24 cellular contexts compared by ENCODE assay signal in the genomic region with DNA sequence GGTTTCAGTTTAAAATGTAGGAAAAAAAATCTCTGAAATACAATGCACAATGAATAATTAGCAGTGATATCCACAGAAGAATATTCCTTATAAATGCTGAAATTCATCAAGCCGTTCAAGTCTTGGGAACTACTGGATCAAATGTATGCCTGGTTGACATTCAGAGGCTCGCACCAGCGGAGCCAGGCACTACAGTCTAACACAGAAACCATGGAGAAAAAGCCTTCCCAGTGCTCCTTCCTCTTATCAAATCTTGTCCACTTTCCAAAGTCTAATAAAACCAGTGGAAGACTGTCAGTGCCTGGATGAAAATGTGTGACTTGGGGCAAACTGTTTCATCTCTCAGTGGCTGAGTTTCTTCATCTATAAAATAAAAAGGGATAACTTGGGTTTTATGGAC. TPM values are rescaled to one million over a fixed set of nuclear protein-coding genes. Genes with fewer than 3 reads are reported as not detected.
A peak's percentile ranks its signal among the peaks of the same experiment; 100 is the strongest.
DNase-seq lines count a peak whose midpoint lies in the region; ATAC-seq, FAIRE-seq and TF ChIP-seq lines count a peak whose summit lies in the region.
"Had no signal": no experiment of that assay in that cellular context is flagged by ENCODE, and none has a peak within 500 bp of the region (broad histone marks: within the 10 kb centered on the region; RNA-seq: fewer than 3 reads in every experiment).

No MANE protein-coding gene starts in this region.

- no peaks in the 10 kb centered on the region for H3K27me3 ChIP-seq in right cardiac atrium (ENCODE audit: control insufficient read depth, insufficient read depth)
- H3K27me3 ChIP-seq in heart left ventricle = no peaks in the 10 kb centered on the region
- H3K27me3 ChIP-seq in keratinocyte (ENCODE audit: control insufficient read depth, extremely low read depth, insufficient read depth, low read length) = no peaks in the 10 kb centered on the region
- H3K27me3 ChIP-seq in prostate gland (replicated peaks; ENCODE audit: insufficient read depth) = no peaks in the 10 kb centered on the region
- no peaks in the 10 kb centered on the region for H3K27me3 ChIP-seq in PC-9 (ENCODE audit: insufficient read depth, low read depth)
- H3K27me3 ChIP-seq: Peyer's patch, SJSA1 had no signal

- H3K9me3 ChIP-seq in right cardiac atrium (ENCODE audit: control insufficient read depth, low read length) (no peaks in the 10 kb centered on the region), heart left ventricle (no peaks in the 10 kb centered on the region), keratinocyte (ENCODE audit: control insufficient read depth, low read depth, low read length) (no peaks in the 10 kb centered on the region), prostate gland (no peaks in the 10 kb centered on the region), PC-9 (ENCODE audit: insufficient read depth, low read depth) (no peaks in the 10 kb centered on the region)
- H3K9me3 ChIP-seq: Peyer's patch, SJSA1 had no signal

- no peak overlapping the region for H3K9ac ChIP-seq in keratinocyte (ENCODE audit: control insufficient read depth, extremely low read depth, insufficient read depth, low read length)

- ATAC-seq in right cardiac atrium (peak; percentile 37 to 73), heart left ventricle (no peak)
- ATAC-seq: HCT116 had no signal

- no peak overlapping the region for H3K4me2 ChIP-seq in keratinocyte (ENCODE audit: control insufficient read depth, extremely low read depth, insufficient read depth, low read depth, low read length)
- no peak overlapping the region for H3K4me2 ChIP-seq in PC-9

- CTCF ChIA-PET in PC-9 (lab: Charles Lee) = no interaction called here

- DNase-seq in right cardiac atrium (peak in 1 of 3 donors; percentile 67), heart left ventricle (no peak), keratinocyte (ENCODE audit: low read depth, low spot score) (no peak), pons (ENCODE audit: low spot score) (peak; percentile 37), NCI-H2081 (lab: John Stamatoyannopoulos, UW) (no peak), prostate gland (ENCODE audit: low spot score) (no peak), PC-9 (no peak)
- DNase-seq: Calu3; CD8-positive, alpha-beta memory T cell; DMS153; GOT3; KBM-7; NCI-H1092 treated with DMSO at 0.1 percent for 48 hours; NCI-H146; NCI-H2029 treated with DMSO at 0.1 percent for 48 hours; NCI-H2171 treated with DMSO at 0.1 percent for 48 hours; NCI-H524 treated with DMSO at 0.1 percent for 48 hours; NCI-H82; Peyer's patch had no signal

- BruUV-seq in PC-9 (replicated peaks; lab: Mats Ljungman, UMichigan) = no TSS peak

- H3K4me3 ChIP-seq in right cardiac atrium (ENCODE audit: low read length) (peak overlapping the region; percentile 7), heart left ventricle (peak overlapping the region in 2 of 12 donors; percentile 23 to 24), keratinocyte (ENCODE audit: control insufficient read depth in 2 of 3, extremely low read depth in 1 of 3, insufficient read depth in 2 of 3, low read depth in 1 of 3, low read length in 3 of 3) (no peak overlapping the region), prostate gland (no peak overlapping the region), PC-9 (no peak overlapping the region)
- H3K4me3 ChIP-seq: Peyer's patch, SJSA1 had no signal

- H2AFZ ChIP-seq in keratinocyte (ENCODE audit: control insufficient read depth, low read length) (no peak overlapping the region), PC-9 (no peak overlapping the region)

- 60% methylated on average over 3 of the region's 3 CpGs for WGBS in right cardiac atrium
- 82 to 86% (median 83%) methylated on average over 3 of the region's 3 CpGs for WGBS in heart left ventricle, 4 donors
- WGBS in prostate gland = 73% methylated on average over 3 of the region's 3 CpGs

- peaks cover 0 to 31% (median 18%) of the 10 kb centered on the region in 9 donors for H3K36me3 ChIP-seq in heart left ventricle
- peaks cover 0 to 5% of the 10 kb centered on the region in 2 experiments for H3K36me3 ChIP-seq in keratinocyte (ENCODE audit: control insufficient read depth in 2 of 2, extremely low read depth in 1 of 2, insufficient read depth in 2 of 2, low read length in 2 of 2)
- H3K36me3 ChIP-seq in prostate gland = no peaks in the 10 kb centered on the region
- no peaks in the 10 kb centered on the region for H3K36me3 ChIP-seq in PC-9 (ENCODE audit: low read depth)

- POLR2A ChIA-PET in PC-9 (lab: Charles Lee; ENCODE audit: unreplicated experiment) = interaction anchor here (0.7 kb wide), 1 partner anchor 36 kb away, joined by 4 read pairs; no protein-coding TSS in a partner anchor

- no peaks in the 10 kb centered on the region for H3K9me1 ChIP-seq in keratinocyte (ENCODE audit: control insufficient read depth, extremely low read depth, insufficient read depth, low read length)

- no peaks in the 10 kb centered on the region for H3K4me1 ChIP-seq in right cardiac atrium (ENCODE audit: control insufficient read depth, insufficient read depth, low read length)
- H3K4me1 ChIP-seq in heart left ventricle = peaks cover 0 to 19% (median 4%) of the 10 kb centered on the region in 12 donors
- H3K4me1 ChIP-seq in keratinocyte (ENCODE audit: control insufficient read depth, extremely low read depth, insufficient read depth, low read length) = peaks cover 18% of the 10 kb centered on the region
- no peaks in the 10 kb centered on the region for H3K4me1 ChIP-seq in prostate gland (replicated peaks)
- no peaks in the 10 kb centered on the region for H3K4me1 ChIP-seq in PC-9 (replicated peaks; ENCODE audit: insufficient read depth)
- H3K4me1 ChIP-seq: Peyer's patch, SJSA1 had no signal

- no peak for TF ChIP-seq CTCF in heart left ventricle (IDR thresholded peaks at IDR 0.05)
- no peak for TF ChIP-seq CTCF in keratinocyte (optimal IDR thresholded peaks at IDR 0.05 in 1 of 3, IDR thresholded peaks at IDR 0.05 in 1 of 3, conservative IDR thresholded peaks at IDR 0.05 in 1 of 3; ENCODE audit: extremely low read depth in 1 of 3, insufficient read depth in 2 of 3, low read length in 3 of 3)
- TF ChIP-seq CTCF in prostate gland (IDR thresholded peaks at IDR 0.05) = no peak
- no peak for TF ChIP-seq CTCF in PC-9 (conservative IDR thresholded peaks at IDR 0.05)

- dilution Hi-C loops in keratinocyte (cut with MboI; ENCODE audit: extremely low pct_ligation_motif_present, low sequenced_read_pairs) = no loop called here

- H3K27ac ChIP-seq in right cardiac atrium (ENCODE audit: low read length) (no peak overlapping the region), heart left ventricle (no peak overlapping the region), keratinocyte (ENCODE audit: control insufficient read depth, insufficient read depth, low read length) (no peak overlapping the region), prostate gland (no peak overlapping the region), PC-9 (no peak overlapping the region)
- H3K27ac ChIP-seq: C4-2B, Peyer's patch, SJSA1 had no signal

- H3K79me2 ChIP-seq in keratinocyte (ENCODE audit: control insufficient read depth, insufficient read depth, low read length) (no peaks in the 10 kb centered on the region), PC-9 (ENCODE audit: low read depth) (no peaks in the 10 kb centered on the region)

- H4K20me1 ChIP-seq in keratinocyte (ENCODE audit: control insufficient read depth, extremely low read depth, insufficient read depth, low read length) = no peaks in the 10 kb centered on the region
- H4K20me1 ChIP-seq in PC-9 (ENCODE audit: insufficient read depth) = no peaks in the 10 kb centered on the region

- no peak for TF ChIP-seq POLR2A in heart left ventricle (IDR thresholded peaks at IDR 0.05)
- TF ChIP-seq POLR2A in prostate gland (IDR thresholded peaks at IDR 0.05) = no peak

- intact Hi-C loops in right cardiac atrium (cut with DNase I) (no loop called here), heart left ventricle (cut with DNase I) (no loop called here), prostate gland (cut with DNase I) (no loop called here), PC-9 (cut with micrococcal nuclease; ENCODE audit: unreplicated experiment) (loop anchor here (10.0 kb wide), 1 partner anchor 433 kb away; no protein-coding TSS in a partner anchor)

- H3F3A ChIP-seq in PC-9 (ENCODE audit: insufficient read depth, low read depth) = no peaks in the 10 kb centered on the region

- no peaks in the 10 kb centered on the region for H3K9me2 ChIP-seq in PC-9 (ENCODE audit: insufficient read depth)

- FAIRE-seq in keratinocyte (lab: Jason Lieb, UNC) = peak; percentile 34
- FAIRE-seq: A204.1, G401.6 had no signal

RNA-seq across cellular contexts. Expression of a gene that starts 35.9 kb away (rescaled TPM):
- total RNA-seq in right cardiac atrium (1 to 10 TPM; 1.0 to 1.8 (median 1.6) TPM), heart left ventricle (1 to 10 TPM in 6 of 9 donors, under 1 TPM in 3; 0.36 to 7.1 (median 1.3) TPM), prostate gland (10 to 100 TPM in 1 of 2 donors, 1 to 10 TPM in 1; 2.6 to 15.5 TPM), PC-9 (2021) (25.5 and 47.7 TPM in 2 replicates)
- polyA plus RNA-seq in right cardiac atrium (0.66 TPM), heart left ventricle (1 to 10 TPM; 1.0 to 1.2 TPM), keratinocyte (3.3 to 12.5 TPM (median 7.9 TPM) in 3 replicates)
- polyA plus RNA-seq in keratinocyte (2011; ENCODE audit: low read depth) = 5.9 TPM
- polyA plus RNA-seq in keratinocyte (2011; cell fraction: cytosol; rRNA removed) = 2.7 and 5.8 TPM in 2 replicates
- 3.9 and 4.7 TPM in 2 replicates for polyA plus RNA-seq in keratinocyte (2011; cell fraction: nucleus; rRNA removed)
- polyA plus RNA-seq in keratinocyte (2012; ENCODE audit: low replicate concordance) = 5.3 and 8.5 TPM in 2 replicates
- 0.85 to 7.4 TPM in 2 of 3 replicates, not detected in the other for polyA minus RNA-seq in keratinocyte
- 1.2 TPM for polyA minus RNA-seq in keratinocyte (2011; cell fraction: cytosol; rRNA and poly(A)+ RNA removed)
- polyA minus RNA-seq in keratinocyte (2011; cell fraction: nucleus; rRNA and poly(A)+ RNA removed) = 2.4 and 3.4 TPM in 2 replicates

RNA-seq across cellular contexts. Expression of a gene that starts 48.4 kb away (rescaled TPM):
- total RNA-seq in right cardiac atrium = 10 to 100 TPM in 3 of 4 donors, 1 to 10 TPM in 1; 8.9 to 12.0 (median 11.2) TPM
- 14.3 TPM for polyA plus RNA-seq in right cardiac atrium
- total RNA-seq in heart left ventricle = 10 to 100 TPM in 7 of 9 donors, 1 to 10 TPM in 2; 5.4 to 12.4 (median 10.6) TPM
- polyA plus RNA-seq in heart left ventricle = 10 to 100 TPM in 1 of 2 donors, 1 to 10 TPM in 1; 5.2 to 24.8 TPM
- polyA plus RNA-seq in keratinocyte = 9.1 to 22.8 TPM (median 11.2 TPM) in 3 replicates
- 11.8 TPM for polyA plus RNA-seq in keratinocyte (2011; ENCODE audit: low read depth)
- 7.1 and 13.9 TPM in 2 replicates for polyA plus RNA-seq in keratinocyte (2011; cell fraction: cytosol; rRNA removed)
- polyA plus RNA-seq in keratinocyte (2011; cell fraction: nucleus; rRNA removed) = 11.5 and 15.4 TPM in 2 replicates
- polyA plus RNA-seq in keratinocyte (2012; ENCODE audit: low replicate concordance) = 4.0 and 10.5 TPM in 2 replicates
- 1.9 to 2.5 TPM in 2 of 3 replicates, not detected in the other for polyA minus RNA-seq in keratinocyte
- 5.9 TPM for polyA minus RNA-seq in keratinocyte (2011; cell fraction: cytosol; rRNA and poly(A)+ RNA removed)
- 3.0 and 5.2 TPM in 2 replicates for polyA minus RNA-seq in keratinocyte (2011; cell fraction: nucleus; rRNA and poly(A)+ RNA removed)
- 10 to 100 TPM; 14.3 to 28.6 TPM for total RNA-seq in prostate gland
- total RNA-seq in PC-9 (2021) = 23.2 and 29.5 TPM in 2 replicates

RNA-seq across cellular contexts. Expression of a gene that starts 48.7 kb away (rescaled TPM):
- 10 to 100 TPM in 2 of 4 donors, 1 to 10 TPM in 2; 8.6 to 11.0 (median 10.2) TPM for total RNA-seq in right cardiac atrium
- polyA plus RNA-seq in right cardiac atrium = 10.5 TPM
- total RNA-seq in heart left ventricle = 10 to 100 TPM in 7 of 9 donors, 1 to 10 TPM in 2; 7.3 to 32.0 (median 15.8) TPM
- 10 to 100 TPM in 1 of 2 donors, 1 to 10 TPM in 1; 7.8 to 20.4 TPM for polyA plus RNA-seq in heart left ventricle
- 30.4 to 51.1 TPM (median 36.1 TPM) in 3 replicates for polyA plus RNA-seq in keratinocyte
- polyA plus RNA-seq in keratinocyte (2011; ENCODE audit: low read depth) = 24.2 TPM
- 22.5 and 38.1 TPM in 2 replicates for polyA plus RNA-seq in keratinocyte (2011; cell fraction: cytosol; rRNA removed)
- 29.8 and 43.8 TPM in 2 replicates for polyA plus RNA-seq in keratinocyte (2011; cell fraction: nucleus; rRNA removed)
- polyA plus RNA-seq in keratinocyte (2012; ENCODE audit: low replicate concordance) = 24.0 and 32.5 TPM in 2 replicates
- 11.1 to 18.7 TPM (median 11.6 TPM) in 3 replicates for polyA minus RNA-seq in keratinocyte
- polyA minus RNA-seq in keratinocyte (2011; cell fraction: cytosol; rRNA and poly(A)+ RNA removed) = 18.6 TPM
- 11.1 and 19.9 TPM in 2 replicates for polyA minus RNA-seq in keratinocyte (2011; cell fraction: nucleus; rRNA and poly(A)+ RNA removed)
- total RNA-seq in prostate gland = 10 to 100 TPM; 13.3 to 13.8 TPM
- total RNA-seq in PC-9 (2021) = 33.5 and 35.7 TPM in 2 replicates

Comparison
In these comparisons a context has a peak if more than half of its experiments do, and no peak if none do; other contexts are left out.
1. ATAC-seq: peak in right cardiac atrium (2 of 2); none in heart left ventricle (0 of 4).